In genomic region chr9:124084087-124084486, GRCh38 we compare ENCODE assay signal across 21 cellular contexts.
"Had no signal": no experiment of that assay in that cellular context is flagged by ENCODE, and none has a peak within 500 bp of the region (broad histone marks: within the 10 kb centered on the region; RNA-seq: fewer than 3 reads in every experiment).

No MANE protein-coding gene starts in this region.

- DNase-seq: activated CD4-positive, alpha-beta memory T cell treated with anti-CD3 and anti-CD28 coated beads, Interleukin-2, amount 10 ng/mL, durations not matched to agents 7 days and 5 days; activated CD4-positive, alpha-beta T cell treated with anti-CD3 and anti-CD28 coated beads for 36 hours; activated CD4-positive, alpha-beta T cell treated with anti-CD3 and anti-CD28 coated beads, Interleukin-2, amount 50 U/mL, for 1 hour; activated gamma-delta T cell; activated naive CD4-positive, alpha-beta T cell treated with anti-CD3 and anti-CD28 coated beads for 36 hours; activated T-cell treated with anti-CD3 and anti-CD28 coated beads for 4 hours; activated T-cell treated with anti-CD3 and anti-CD28 coated beads, Interleukin-2, amount 50 U/mL, for 48 hours; amygdala; Kasumi-1; NCI-H1092; NCI-H1417; NCI-H1930; NCI-H510A treated with DMSO at 0.1 percent for 48 hours; PC-9; SIG-M5; T-cell; T-helper 2 cell; T1000; WERI-Rb-1 had no signal

- H3K27ac ChIP-seq: PC-9, WERI-Rb-1 had no signal

- FAIRE-seq: astrocyte had no signal

- H3K4me2 ChIP-seq: PC-9 had no signal

- H3K4me3 ChIP-seq: PC-9 had no signal

- H2AFZ ChIP-seq: PC-9 had no signal

- H3K36me3 ChIP-seq: WERI-Rb-1 had no signal

- ATAC-seq: activated CD4-positive, alpha-beta T cell treated with anti-CD3 and anti-CD28 coated beads for 36 hours; activated T-helper 17 cell treated with anti-CD3 and anti-CD28 coated beads, Interleukin-2, amount 50 U/mL, for 72 hours; T-cell had no signal
